Comparison of ENCODE assay signal across 1 cellular context in the genomic region with DNA sequence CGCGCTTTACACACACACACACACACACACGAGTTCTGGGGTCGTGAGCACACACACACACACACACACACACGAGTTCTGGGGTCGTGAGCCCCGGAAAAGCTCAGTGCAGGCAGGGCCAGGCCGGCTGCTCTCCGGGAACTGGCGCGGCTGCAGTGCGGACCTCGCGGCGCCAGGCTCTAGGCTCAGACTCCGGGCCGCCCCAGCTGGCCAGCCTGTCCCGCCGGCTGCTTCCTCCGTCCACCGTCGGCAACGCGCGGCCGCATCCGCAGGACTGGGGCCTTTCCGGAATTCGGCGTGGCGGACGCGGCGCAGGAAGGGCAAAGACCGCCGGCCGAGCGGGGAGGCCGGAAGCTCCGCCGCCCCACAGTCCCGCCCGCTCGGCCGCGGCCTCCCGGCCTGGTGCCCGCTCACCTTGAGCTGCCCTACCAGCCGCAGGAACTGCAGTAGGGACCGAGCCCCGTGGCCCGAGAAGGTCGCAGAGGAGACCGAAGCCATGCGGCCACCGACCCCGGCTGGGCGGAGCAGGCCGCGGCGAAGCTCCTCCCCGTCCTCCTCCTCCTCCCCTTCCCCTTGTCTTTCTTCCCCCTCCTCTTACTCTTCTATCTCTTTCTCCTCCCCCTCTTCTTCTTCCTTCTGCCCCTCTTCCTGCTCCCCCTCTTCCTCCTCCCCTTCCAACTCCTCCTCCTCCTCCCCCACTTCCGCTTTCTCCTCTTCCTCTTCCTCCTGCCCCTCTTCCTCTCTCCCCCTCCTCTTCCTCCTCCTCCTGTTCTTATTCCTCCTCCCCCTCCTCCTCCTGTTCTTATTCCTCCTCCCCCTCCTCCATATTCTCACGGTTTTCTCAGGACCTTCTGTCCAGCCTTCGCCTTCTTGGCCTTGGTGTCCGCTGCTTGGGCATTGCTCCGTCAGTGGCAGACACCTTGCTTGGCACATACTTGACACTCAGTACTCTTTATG.
TF ChIP-seq lines count a peak whose summit lies in the region.

A gene with protein sequence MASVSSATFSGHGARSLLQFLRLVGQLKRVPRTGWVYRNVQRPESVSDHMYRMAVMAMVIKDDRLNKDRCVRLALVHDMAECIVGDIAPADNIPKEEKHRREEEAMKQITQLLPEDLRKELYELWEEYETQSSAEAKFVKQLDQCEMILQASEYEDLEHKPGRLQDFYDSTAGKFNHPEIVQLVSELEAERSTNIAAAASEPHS (minus strand): TSS at position 533 of the 957 bp plus-strand sequence. CDS start 35 bp downstream, at position 498.

TF ChIP-seq in HepG2, 621 proteins besides CTCF, POLR2A, EP300 and RAD21 (continued from another document and continues in another):
- TF ChIP-seq MEIS2 (CRISPR knock-in tag; IDR thresholded peaks at IDR 0.05) (peak; percentile 91), ZNF883 (CRISPR knock-in tag; IDR thresholded peaks at IDR 0.05; ENCODE audit: not compliant biosample characterization) (peak; percentile 99), MTA3 (CRISPR knock-in tag; IDR thresholded peaks at IDR 0.05) (no peak), ZNF17 (CRISPR knock-in tag; IDR thresholded peaks at IDR 0.05) (no peak; the same call in 1 of the 2 replicates), SOX6 (IDR thresholded peaks at IDR 0.05) (no peak), SOX6 (CRISPR knock-in tag; IDR thresholded peaks at IDR 0.05) (no peak; the same call in 1 of the 2 replicates), RFXAP (CRISPR knock-in tag; IDR thresholded peaks at IDR 0.05; ENCODE audit: borderline replicate concordance) (peak; percentile 85; the same call in 1 of the 2 replicates), PHF21A (CRISPR knock-in tag; IDR thresholded peaks at IDR 0.05) (peak; percentile 93), ZFP36L1 (CRISPR knock-in tag; IDR thresholded peaks at IDR 0.05) (peak; percentile 93), NR2F1 (CRISPR knock-in tag; IDR thresholded peaks at IDR 0.05) (no peak), TMF1 (CRISPR knock-in tag; IDR thresholded peaks at IDR 0.05; ENCODE audit: low read depth) (peak; percentile 88; the same call in 1 of the 2 replicates), KLF13 (CRISPR knock-in tag; IDR thresholded peaks at IDR 0.05) (no peak), FOXP1 (IDR thresholded peaks at IDR 0.05) (no peak), FOXP1 (CRISPR knock-in tag; IDR thresholded peaks at IDR 0.05) (no peak), ZNF83 (CRISPR knock-in tag; IDR thresholded peaks at IDR 0.05; ENCODE audit: borderline replicate concordance) (peak; percentile 49; the same call in 1 of the 2 replicates), ZNF121 (CRISPR knock-in tag; IDR thresholded peaks at IDR 0.05) (peak; percentile 74; the same call in 1 of the 2 replicates), ZNF790 (CRISPR knock-in tag; IDR thresholded peaks at IDR 0.05; ENCODE audit: borderline replicate concordance) (peak; percentile 99), ELF1 (CRISPR knock-in tag; IDR thresholded peaks at IDR 0.05) (peak; percentile 55), KDM5B (CRISPR knock-in tag; IDR thresholded peaks at IDR 0.05; ENCODE audit: borderline replicate concordance) (peak; percentile 100), ZNF747 (CRISPR knock-in tag; IDR thresholded peaks at IDR 0.05; ENCODE audit: borderline replicate concordance) (peak; percentile 89; the same call in 1 of the 2 replicates), SIN3B (IDR thresholded peaks at IDR 0.05; ENCODE audit: low read length) (no peak), ZNF292 (CRISPR knock-in tag; IDR thresholded peaks at IDR 0.05; ENCODE audit: borderline replicate concordance, low read depth) (no peak), ISL2 (CRISPR knock-in tag; IDR thresholded peaks at IDR 0.05) (peak; percentile 60; the same call in 1 of the 2 replicates), SCMH1 (CRISPR knock-in tag; IDR thresholded peaks at IDR 0.05; ENCODE audit: borderline replicate concordance) (no peak), ZNF746 (CRISPR knock-in tag; IDR thresholded peaks at IDR 0.05) (peak; percentile 93), SKI (IDR thresholded peaks at IDR 0.05; ENCODE audit: partially characterized antibody) (peak; percentile 97), SMAD1 (CRISPR knock-in tag; IDR thresholded peaks at IDR 0.05; ENCODE audit: borderline replicate concordance, low read depth) (peak; percentile 96; the same call in 1 of the 2 replicates), CREM (IDR thresholded peaks at IDR 0.05) (no peak), CREM (CRISPR knock-in tag; IDR thresholded peaks at IDR 0.05) (no peak), HMG20B (CRISPR knock-in tag; conservative IDR thresholded peaks at IDR 0.05) (no peak)
- TF ChIP-seq, protein P1, sequence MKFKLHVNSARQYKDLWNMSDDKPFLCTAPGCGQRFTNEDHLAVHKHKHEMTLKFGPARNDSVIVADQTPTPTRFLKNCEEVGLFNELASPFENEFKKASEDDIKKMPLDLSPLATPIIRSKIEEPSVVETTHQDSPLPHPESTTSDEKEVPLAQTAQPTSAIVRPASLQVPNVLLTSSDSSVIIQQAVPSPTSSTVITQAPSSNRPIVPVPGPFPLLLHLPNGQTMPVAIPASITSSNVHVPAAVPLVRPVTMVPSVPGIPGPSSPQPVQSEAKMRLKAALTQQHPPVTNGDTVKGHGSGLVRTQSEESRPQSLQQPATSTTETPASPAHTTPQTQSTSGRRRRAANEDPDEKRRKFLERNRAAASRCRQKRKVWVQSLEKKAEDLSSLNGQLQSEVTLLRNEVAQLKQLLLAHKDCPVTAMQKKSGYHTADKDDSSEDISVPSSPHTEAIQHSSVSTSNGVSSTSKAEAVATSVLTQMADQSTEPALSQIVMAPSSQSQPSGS (CRISPR knock-in tag; IDR thresholded peaks at IDR 0.05), result 0 out of 2 replicates have a peak, but pooled peaks have one; percentile 62
- TF ChIP-seq, protein P2, sequence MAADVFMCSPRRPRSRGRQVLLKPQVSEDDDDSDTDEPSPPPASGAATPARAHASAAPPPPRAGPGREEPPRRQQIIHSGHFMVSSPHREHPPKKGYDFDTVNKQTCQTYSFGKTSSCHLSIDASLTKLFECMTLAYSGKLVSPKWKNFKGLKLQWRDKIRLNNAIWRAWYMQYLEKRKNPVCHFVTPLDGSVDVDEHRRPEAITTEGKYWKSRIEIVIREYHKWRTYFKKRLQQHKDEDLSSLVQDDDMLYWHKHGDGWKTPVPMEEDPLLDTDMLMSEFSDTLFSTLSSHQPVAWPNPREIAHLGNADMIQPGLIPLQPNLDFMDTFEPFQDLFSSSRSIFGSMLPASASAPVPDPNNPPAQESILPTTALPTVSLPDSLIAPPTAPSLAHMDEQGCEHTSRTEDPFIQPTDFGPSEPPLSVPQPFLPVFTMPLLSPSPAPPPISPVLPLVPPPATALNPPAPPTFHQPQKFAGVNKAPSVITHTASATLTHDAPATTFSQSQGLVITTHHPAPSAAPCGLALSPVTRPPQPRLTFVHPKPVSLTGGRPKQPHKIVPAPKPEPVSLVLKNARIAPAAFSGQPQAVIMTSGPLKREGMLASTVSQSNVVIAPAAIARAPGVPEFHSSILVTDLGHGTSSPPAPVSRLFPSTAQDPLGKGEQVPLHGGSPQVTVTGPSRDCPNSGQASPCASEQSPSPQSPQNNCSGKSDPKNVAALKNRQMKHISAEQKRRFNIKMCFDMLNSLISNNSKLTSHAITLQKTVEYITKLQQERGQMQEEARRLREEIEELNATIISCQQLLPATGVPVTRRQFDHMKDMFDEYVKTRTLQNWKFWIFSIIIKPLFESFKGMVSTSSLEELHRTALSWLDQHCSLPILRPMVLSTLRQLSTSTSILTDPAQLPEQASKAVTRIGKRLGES (CRISPR knock-in tag; IDR thresholded peaks at IDR 0.05; ENCODE audit: borderline replicate concordance), result no peak
- TF ChIP-seq, protein P3, sequence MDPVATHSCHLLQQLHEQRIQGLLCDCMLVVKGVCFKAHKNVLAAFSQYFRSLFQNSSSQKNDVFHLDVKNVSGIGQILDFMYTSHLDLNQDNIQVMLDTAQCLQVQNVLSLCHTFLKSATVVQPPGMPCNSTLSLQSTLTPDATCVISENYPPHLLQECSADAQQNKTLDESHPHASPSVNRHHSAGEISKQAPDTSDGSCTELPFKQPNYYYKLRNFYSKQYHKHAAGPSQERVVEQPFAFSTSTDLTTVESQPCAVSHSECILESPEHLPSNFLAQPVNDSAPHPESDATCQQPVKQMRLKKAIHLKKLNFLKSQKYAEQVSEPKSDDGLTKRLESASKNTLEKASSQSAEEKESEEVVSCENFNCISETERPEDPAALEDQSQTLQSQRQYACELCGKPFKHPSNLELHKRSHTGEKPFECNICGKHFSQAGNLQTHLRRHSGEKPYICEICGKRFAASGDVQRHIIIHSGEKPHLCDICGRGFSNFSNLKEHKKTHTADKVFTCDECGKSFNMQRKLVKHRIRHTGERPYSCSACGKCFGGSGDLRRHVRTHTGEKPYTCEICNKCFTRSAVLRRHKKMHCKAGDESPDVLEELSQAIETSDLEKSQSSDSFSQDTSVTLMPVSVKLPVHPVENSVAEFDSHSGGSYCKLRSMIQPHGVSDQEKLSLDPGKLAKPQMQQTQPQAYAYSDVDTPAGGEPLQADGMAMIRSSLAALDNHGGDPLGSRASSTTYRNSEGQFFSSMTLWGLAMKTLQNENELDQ (CRISPR knock-in tag; IDR thresholded peaks at IDR 0.05; ENCODE audit: borderline replicate concordance), result no peak
- TF ChIP-seq, protein P4, sequence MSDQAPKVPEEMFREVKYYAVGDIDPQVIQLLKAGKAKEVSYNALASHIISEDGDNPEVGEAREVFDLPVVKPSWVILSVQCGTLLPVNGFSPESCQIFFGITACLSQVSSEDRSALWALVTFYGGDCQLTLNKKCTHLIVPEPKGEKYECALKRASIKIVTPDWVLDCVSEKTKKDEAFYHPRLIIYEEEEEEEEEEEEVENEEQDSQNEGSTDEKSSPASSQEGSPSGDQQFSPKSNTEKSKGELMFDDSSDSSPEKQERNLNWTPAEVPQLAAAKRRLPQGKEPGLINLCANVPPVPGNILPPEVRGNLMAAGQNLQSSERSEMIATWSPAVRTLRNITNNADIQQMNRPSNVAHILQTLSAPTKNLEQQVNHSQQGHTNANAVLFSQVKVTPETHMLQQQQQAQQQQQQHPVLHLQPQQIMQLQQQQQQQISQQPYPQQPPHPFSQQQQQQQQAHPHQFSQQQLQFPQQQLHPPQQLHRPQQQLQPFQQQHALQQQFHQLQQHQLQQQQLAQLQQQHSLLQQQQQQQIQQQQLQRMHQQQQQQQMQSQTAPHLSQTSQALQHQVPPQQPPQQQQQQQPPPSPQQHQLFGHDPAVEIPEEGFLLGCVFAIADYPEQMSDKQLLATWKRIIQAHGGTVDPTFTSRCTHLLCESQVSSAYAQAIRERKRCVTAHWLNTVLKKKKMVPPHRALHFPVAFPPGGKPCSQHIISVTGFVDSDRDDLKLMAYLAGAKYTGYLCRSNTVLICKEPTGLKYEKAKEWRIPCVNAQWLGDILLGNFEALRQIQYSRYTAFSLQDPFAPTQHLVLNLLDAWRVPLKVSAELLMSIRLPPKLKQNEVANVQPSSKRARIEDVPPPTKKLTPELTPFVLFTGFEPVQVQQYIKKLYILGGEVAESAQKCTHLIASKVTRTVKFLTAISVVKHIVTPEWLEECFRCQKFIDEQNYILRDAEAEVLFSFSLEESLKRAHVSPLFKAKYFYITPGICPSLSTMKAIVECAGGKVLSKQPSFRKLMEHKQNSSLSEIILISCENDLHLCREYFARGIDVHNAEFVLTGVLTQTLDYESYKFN (CRISPR knock-in tag; conservative IDR thresholded peaks at IDR 0.05), result peak; percentile 83
- TF ChIP-seq, protein P5, sequence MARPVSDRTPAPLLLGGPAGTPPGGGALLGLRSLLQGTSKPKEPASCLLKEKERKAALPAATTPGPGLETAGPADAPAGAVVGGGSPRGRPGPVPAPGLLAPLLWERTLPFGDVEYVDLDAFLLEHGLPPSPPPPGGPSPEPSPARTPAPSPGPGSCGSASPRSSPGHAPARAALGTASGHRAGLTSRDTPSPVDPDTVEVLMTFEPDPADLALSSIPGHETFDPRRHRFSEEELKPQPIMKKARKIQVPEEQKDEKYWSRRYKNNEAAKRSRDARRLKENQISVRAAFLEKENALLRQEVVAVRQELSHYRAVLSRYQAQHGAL (CRISPR knock-in tag; IDR thresholded peaks at IDR 0.05; ENCODE audit: not compliant biosample characterization), result peak; percentile 93
- TF ChIP-seq, protein P6, sequence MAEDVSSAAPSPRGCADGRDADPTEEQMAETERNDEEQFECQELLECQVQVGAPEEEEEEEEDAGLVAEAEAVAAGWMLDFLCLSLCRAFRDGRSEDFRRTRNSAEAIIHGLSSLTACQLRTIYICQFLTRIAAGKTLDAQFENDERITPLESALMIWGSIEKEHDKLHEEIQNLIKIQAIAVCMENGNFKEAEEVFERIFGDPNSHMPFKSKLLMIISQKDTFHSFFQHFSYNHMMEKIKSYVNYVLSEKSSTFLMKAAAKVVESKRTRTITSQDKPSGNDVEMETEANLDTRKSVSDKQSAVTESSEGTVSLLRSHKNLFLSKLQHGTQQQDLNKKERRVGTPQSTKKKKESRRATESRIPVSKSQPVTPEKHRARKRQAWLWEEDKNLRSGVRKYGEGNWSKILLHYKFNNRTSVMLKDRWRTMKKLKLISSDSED (CRISPR knock-in tag; IDR thresholded peaks at IDR 0.05), result no peak
- TF ChIP-seq, protein P7, sequence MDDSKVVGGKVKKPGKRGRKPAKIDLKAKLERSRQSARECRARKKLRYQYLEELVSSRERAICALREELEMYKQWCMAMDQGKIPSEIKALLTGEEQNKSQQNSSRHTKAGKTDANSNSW (CRISPR knock-in tag; IDR thresholded peaks at IDR 0.05; ENCODE audit: borderline replicate concordance), result peak; percentile 96; the same call in 1 of the 2 replicates
- TF ChIP-seq, protein P8, sequence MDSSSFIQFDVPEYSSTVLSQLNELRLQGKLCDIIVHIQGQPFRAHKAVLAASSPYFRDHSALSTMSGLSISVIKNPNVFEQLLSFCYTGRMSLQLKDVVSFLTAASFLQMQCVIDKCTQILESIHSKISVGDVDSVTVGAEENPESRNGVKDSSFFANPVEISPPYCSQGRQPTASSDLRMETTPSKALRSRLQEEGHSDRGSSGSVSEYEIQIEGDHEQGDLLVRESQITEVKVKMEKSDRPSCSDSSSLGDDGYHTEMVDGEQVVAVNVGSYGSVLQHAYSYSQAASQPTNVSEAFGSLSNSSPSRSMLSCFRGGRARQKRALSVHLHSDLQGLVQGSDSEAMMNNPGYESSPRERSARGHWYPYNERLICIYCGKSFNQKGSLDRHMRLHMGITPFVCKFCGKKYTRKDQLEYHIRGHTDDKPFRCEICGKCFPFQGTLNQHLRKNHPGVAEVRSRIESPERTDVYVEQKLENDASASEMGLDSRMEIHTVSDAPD (CRISPR knock-in tag; IDR thresholded peaks at IDR 0.05), result peak; percentile 84; the same call in 1 of the 2 replicates
- TF ChIP-seq, protein P9, sequence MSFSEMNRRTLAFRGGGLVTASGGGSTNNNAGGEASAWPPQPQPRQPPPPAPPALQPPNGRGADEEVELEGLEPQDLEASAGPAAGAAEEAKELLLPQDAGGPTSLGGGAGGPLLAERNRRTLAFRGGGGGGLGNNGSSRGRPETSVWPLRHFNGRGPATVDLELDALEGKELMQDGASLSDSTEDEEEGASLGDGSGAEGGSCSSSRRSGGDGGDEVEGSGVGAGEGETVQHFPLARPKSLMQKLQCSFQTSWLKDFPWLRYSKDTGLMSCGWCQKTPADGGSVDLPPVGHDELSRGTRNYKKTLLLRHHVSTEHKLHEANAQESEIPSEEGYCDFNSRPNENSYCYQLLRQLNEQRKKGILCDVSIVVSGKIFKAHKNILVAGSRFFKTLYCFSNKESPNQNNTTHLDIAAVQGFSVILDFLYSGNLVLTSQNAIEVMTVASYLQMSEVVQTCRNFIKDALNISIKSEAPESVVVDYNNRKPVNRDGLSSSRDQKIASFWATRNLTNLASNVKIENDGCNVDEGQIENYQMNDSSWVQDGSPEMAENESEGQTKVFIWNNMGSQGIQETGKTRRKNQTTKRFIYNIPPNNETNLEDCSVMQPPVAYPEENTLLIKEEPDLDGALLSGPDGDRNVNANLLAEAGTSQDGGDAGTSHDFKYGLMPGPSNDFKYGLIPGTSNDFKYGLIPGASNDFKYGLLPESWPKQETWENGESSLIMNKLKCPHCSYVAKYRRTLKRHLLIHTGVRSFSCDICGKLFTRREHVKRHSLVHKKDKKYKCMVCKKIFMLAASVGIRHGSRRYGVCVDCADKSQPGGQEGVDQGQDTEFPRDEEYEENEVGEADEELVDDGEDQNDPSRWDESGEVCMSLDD (CRISPR knock-in tag; IDR thresholded peaks at IDR 0.05; ENCODE audit: borderline replicate concordance), result peak; percentile 49; the same call in 1 of the 2 replicates
